In the genomic region with DNA sequence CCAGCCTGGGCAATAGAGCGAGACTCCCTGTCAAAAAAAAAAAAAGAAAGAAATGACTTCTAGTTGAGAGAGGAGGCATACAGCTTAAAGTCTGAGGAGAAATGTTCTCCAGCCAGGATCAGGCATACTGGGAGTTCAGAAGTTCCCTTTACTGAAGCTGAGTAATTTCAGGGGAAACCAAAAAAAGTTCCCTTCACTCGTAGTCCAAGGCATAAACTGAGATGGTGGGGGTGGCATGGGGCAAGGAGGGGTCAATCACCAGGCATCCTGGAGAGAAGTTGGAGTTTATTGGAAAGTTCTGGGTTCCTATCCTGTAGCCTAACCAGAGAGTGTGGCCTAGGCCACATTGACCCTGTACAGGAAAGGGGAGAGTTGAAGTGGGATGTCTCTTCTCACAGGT, we compare ENCODE assay signal across 10 cellular contexts. TPM values are rescaled to one million over a fixed set of nuclear protein-coding genes. Genes with fewer than 3 reads are reported as not detected.
A peak's percentile ranks its signal among the peaks of the same experiment; 100 is the strongest.
DNase-seq lines count a peak whose midpoint lies in the region; ATAC-seq and TF ChIP-seq lines count a peak whose summit lies in the region.
"Had no signal": no experiment of that assay in that cellular context is flagged by ENCODE, and none has a peak within 500 bp of the region (broad histone marks: within the 10 kb centered on the region; RNA-seq: fewer than 3 reads in every experiment).

No MANE protein-coding gene starts in this region.

- H3K27me3 Mint-ChIP-seq in Caco-2 (ENCODE audit: insufficient read depth, unreplicated experiment) = no peaks in the 10 kb centered on the region

- H3K36me3 Mint-ChIP-seq in Caco-2 (ENCODE audit: insufficient read depth, unreplicated experiment) = peaks cover 54% of the 10 kb centered on the region

- H3K4me3 Mint-ChIP-seq in Caco-2 (ENCODE audit: unreplicated experiment) = no peak overlapping the region

- H3K27ac ChIP-seq in SJSA1 (peak overlapping the region; percentile 68), skin epidermis (peak overlapping the region in 20 of 21 experiments; percentile 9 to 89 (median 72))

- H3K36me3 ChIP-seq in Caco-2 (ENCODE audit: control insufficient read depth, insufficient read depth, low read length) (peaks cover 3% of the 10 kb centered on the region), SJSA1 (peaks cover 26% of the 10 kb centered on the region)

- no peak for TF ChIP-seq CTCF in Caco-2 (IDR thresholded peaks at IDR 0.05; ENCODE audit: insufficient read depth in 1 of 2, low read depth in 1 of 2, low read length in 1 of 2, severe bottlenecking in 1 of 2, unreplicated experiment in 1 of 2)

- intact Hi-C loops in Caco-2 (cut with micrococcal nuclease; ENCODE audit: unreplicated experiment) (no loop called here), cardiac septum (cut with DNase I) (no loop called here)

- peak overlapping the region; percentile 76 for H3K27ac Mint-ChIP-seq in Caco-2 (ENCODE audit: unreplicated experiment)

- BruUV-seq in Caco-2 (replicated peaks; lab: Mats Ljungman, UMichigan) = no TSS peak

- H3K4me3 ChIP-seq in Caco-2 (ENCODE audit: low read depth, low read length) (no peak overlapping the region), SJSA1 (no peak overlapping the region), skin epidermis (no peak overlapping the region)

- DNase-seq in Caco-2 (no peak), SJSA1 (ENCODE audit: low read depth in 1 of 2, low spot score in 2 of 2) (no peak), germinal center (ENCODE audit: low spot score) (peak; percentile 2), NCI-H774 (lab: John Stamatoyannopoulos, UW) (no peak), cardiac septum (ENCODE audit: low spot score) (no peak), NCI-H2227 (lab: John Stamatoyannopoulos, UW; ENCODE audit: unreplicated experiment) (no peak)
- DNase-seq: DMS79 treated with DMSO at 0.1 percent for 48 hours, NCI-H446 treated with DMSO at 0.1 percent for 48 hours had no signal

- ATAC-seq in GM19328 (IDR thresholded peaks at IDR 0.05; ENCODE audit: unreplicated experiment) = no peak

- CTCF ChIA-PET in Caco-2 (lab: Charles Lee) = interaction anchor here (2.4 kb wide), 1 partner anchor 12 kb away, joined by 14 read pairs; the partner anchor contains the start of gene USP4

- H3K4me1 ChIP-seq in Caco-2 (peaks cover 23% of the 10 kb centered on the region), SJSA1 (replicated peaks) (peaks cover 40% of the 10 kb centered on the region)

- peaks cover 15% of the 10 kb centered on the region for H3K4me1 Mint-ChIP-seq in Caco-2 (ENCODE audit: low read depth, unreplicated experiment)

- no peaks in the 10 kb centered on the region for H3K9me3 Mint-ChIP-seq in Caco-2 (ENCODE audit: unreplicated experiment)

- H3K27me3 ChIP-seq in Caco-2 (replicated peaks; ENCODE audit: control insufficient read depth, insufficient read depth, low read length) (no peaks in the 10 kb centered on the region), SJSA1 (replicated peaks) (no peaks in the 10 kb centered on the region)

- POLR2A ChIA-PET in Caco-2 (lab: Charles Lee) = interaction anchor here (4.0 kb wide), 1 partner anchor 12 kb away, joined by 21 read pairs; the partner anchor contains the start of gene USP4

- no peaks in the 10 kb centered on the region for H3K9me3 ChIP-seq in Caco-2
- no peaks in the 10 kb centered on the region for H3K9me3 ChIP-seq in SJSA1 (replicated peaks)

RNA-seq across cellular contexts. Expression of gene GPX1, which starts 5.9 kb away (rescaled TPM):
- total RNA-seq in Caco-2 (2022) (197 and 201 TPM in 2 replicates), cardiac septum (106 TPM)
- total RNA-seq in SJSA1 (2014; rRNA removed; shearing (Covaris generic)) = 226 and 326 TPM in 2 replicates

RNA-seq across cellular contexts. Expression of gene USP4, which starts 12.4 kb away (rescaled TPM):
- 36.4 and 37.8 TPM in 2 replicates for total RNA-seq in Caco-2 (2022)
- total RNA-seq in SJSA1 (2014; rRNA removed; shearing (Covaris generic)) = 7.8 and 11.5 TPM in 2 replicates
- total RNA-seq in cardiac septum = 44.5 TPM

RNA-seq across cellular contexts. Expression of gene RHOA, which starts 59.5 kb away (rescaled TPM):
- total RNA-seq in Caco-2 (2022) (338 and 348 TPM in 2 replicates), cardiac septum (340 TPM)
- 490 and 775 TPM in 2 replicates for total RNA-seq in SJSA1 (2014; rRNA removed; shearing (Covaris generic))

RNA-seq across cellular contexts. Expression of gene TCTA, which starts 59.9 kb away (rescaled TPM):
- 14.2 and 15.5 TPM in 2 replicates for total RNA-seq in Caco-2 (2022)
- total RNA-seq in SJSA1 (2014; rRNA removed; shearing (Covaris generic)) = 21.6 and 21.7 TPM in 2 replicates
- 26.5 TPM for total RNA-seq in cardiac septum
